Comparison of ENCODE assay signal across 37 cellular contexts in the genomic region with DNA sequence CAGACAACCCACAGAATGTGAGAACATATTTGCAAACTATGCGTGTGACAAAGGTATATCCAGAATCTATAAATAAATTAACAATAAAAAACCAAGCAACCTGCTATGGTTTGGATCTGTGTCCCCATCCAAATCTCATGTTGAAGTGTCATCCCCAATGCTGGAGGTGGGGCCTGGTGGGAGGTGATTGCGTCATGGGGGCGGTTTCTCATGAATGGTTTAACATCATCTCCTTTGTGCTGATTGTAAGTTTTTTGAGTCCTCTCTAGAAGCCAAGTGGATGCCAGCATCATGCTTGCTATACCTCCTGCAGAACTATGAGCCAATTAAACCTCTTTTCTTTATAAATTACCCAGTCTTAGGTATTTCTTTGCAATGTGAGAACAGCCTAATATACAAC.
DNase-seq lines count a peak whose midpoint lies in the region; ATAC-seq, FAIRE-seq and TF ChIP-seq lines count a peak whose summit lies in the region.
"Had no signal": no experiment of that assay in that cellular context is flagged by ENCODE, and none has a peak within 500 bp of the region (broad histone marks: within the 10 kb centered on the region; RNA-seq: fewer than 3 reads in every experiment).

No MANE protein-coding gene starts in this region.

- H3K9ac ChIP-seq in HepG2 (ENCODE audit: insufficient read depth, low read depth, low read length) = no peak overlapping the region
- no peak overlapping the region for H3K9ac ChIP-seq in IMR-90 (ENCODE audit: low read depth, low read length)
- H3K9ac ChIP-seq in K562 (ENCODE audit: insufficient read depth in 1 of 2, low read depth in 2 of 2, low read length in 2 of 2) = no peak overlapping the region
- no peak overlapping the region for H3K9ac ChIP-seq in H1 (replicated peaks in 1 of 4; ENCODE audit: extremely low read depth in 1 of 4, low read depth in 3 of 4, low read length in 3 of 4)
- H3K9ac ChIP-seq: BLaER1; BLaER1 treated with 17β-estradiol and CSF1 and Interleukin-3, amounts not matched to agents 10 nM and 100 nM had no signal

- no peak for TF ChIP-seq CTCF in HepG2 (CRISPR knock-in tag; IDR thresholded peaks at IDR 0.05)
- no peak for TF ChIP-seq CTCF in right lobe of liver (IDR thresholded peaks at IDR 0.05)
- TF ChIP-seq CTCF in IMR-90 (conservative IDR thresholded peaks at IDR 0.05; ENCODE audit: low read depth, low read length) = no peak
- no peak for TF ChIP-seq CTCF in K562 (IDR thresholded peaks at IDR 0.05 in 2 of 3, conservative IDR thresholded peaks at IDR 0.05 in 1 of 3; ENCODE audit: insufficient read depth in 2 of 3, low read depth in 1 of 3, low read length in 3 of 3)
- TF ChIP-seq CTCF in H1 (IDR thresholded peaks at IDR 0.05; ENCODE audit: control extremely low read depth in 1 of 3, insufficient read depth in 1 of 3, low read depth in 1 of 3, low read length in 3 of 3) = no peak
- no peak for TF ChIP-seq CTCF in natural killer cell (IDR thresholded peaks at IDR 0.05)

- FAIRE-seq in HepG2 (lab: Jason Lieb, UNC) = no peak
- no peak for FAIRE-seq in K562 (lab: Jason Lieb, UNC)
- no peak for FAIRE-seq in H1 (lab: Jason Lieb, UNC)
- FAIRE-seq: A204.1, A549, D721Med had no signal

- H3K4me3 ChIP-seq in HepG2 (replicated peaks in 1 of 3; ENCODE audit: insufficient read depth in 1 of 3, low read depth in 2 of 3, low read length in 3 of 3) = no peak overlapping the region
- no peak overlapping the region for H3K4me3 ChIP-seq in right lobe of liver
- H3K4me3 ChIP-seq in IMR-90 (ENCODE audit: insufficient read depth, low read depth, low read length) = no peak overlapping the region
- H3K4me3 ChIP-seq in K562 = no peak overlapping the region
- H3K4me3 ChIP-seq in H1 (ENCODE audit: extremely low read depth in 1 of 4, insufficient read depth in 2 of 4, low read depth in 3 of 4, low read length in 4 of 4) = no peak overlapping the region
- H3K4me3 ChIP-seq: A549; BLaER1; BLaER1 treated with 17β-estradiol and CSF1 and Interleukin-3, amounts not matched to agents 10 nM and 100 nM had no signal

- H4K8ac ChIP-seq in IMR-90 (ENCODE audit: low read depth in 2 of 2, low read length in 2 of 2) (no peak overlapping the region), H1 (ENCODE audit: extremely low read depth, insufficient read depth, low read length) (no peak overlapping the region)

- WGBS in HepG2 (ENCODE audit: low lambda C conversion rate) = 42% methylated on average over 3 of the region's 3 CpGs
- WGBS in right lobe of liver (ENCODE audit: insufficient coverage, low coverage, low lambda C conversion rate, missing lambda C conversion rate) = 92% methylated on average over 3 of the region's 3 CpGs
- WGBS in IMR-90 (ENCODE audit: extremely low coverage in 2 of 2, insufficient read length in 1 of 2), 2 experiments = no CpG with 5 or more reads among the region's 3 CpGs
- WGBS in K562 (ENCODE audit: insufficient coverage, low coverage, missing lambda C conversion rate) = 0% methylated on average over 3 of the region's 3 CpGs
- WGBS in H1 (ENCODE audit: extremely low coverage in 1 of 2, insufficient coverage in 1 of 2, insufficient read length in 1 of 2, insufficient replicate concordance in 2 of 2, low coverage in 1 of 2, low lambda C conversion rate in 2 of 2, missing lambda C conversion rate in 1 of 2), 2 experiments = 96% methylated on average over 3 of the region's 3 CpGs; no CpG with 5 or more reads in 1 of the 2 experiments

- no peak overlapping the region for H2BK12ac ChIP-seq in H1 (ENCODE audit: low read depth, low read length)

- H2BK15ac ChIP-seq in IMR-90 (ENCODE audit: low read depth, low read length) = no peak overlapping the region
- H2BK15ac ChIP-seq in H1 (ENCODE audit: low read length) = no peak overlapping the region

- H3K36me3 ChIP-seq in HepG2 (replicated peaks in 1 of 2; ENCODE audit: control insufficient read depth in 1 of 2, insufficient read depth in 2 of 2, low read length in 2 of 2) (no peaks in the 10 kb centered on the region), right lobe of liver (no peaks in the 10 kb centered on the region), IMR-90 (ENCODE audit: control insufficient read depth, insufficient read depth, low read length) (no peaks in the 10 kb centered on the region), K562 (ENCODE audit: control insufficient read depth, insufficient read depth, low read length) (no peaks in the 10 kb centered on the region), H1 (ENCODE audit: control insufficient read depth in 2 of 4, insufficient read depth in 4 of 4, low read length in 3 of 4) (no peaks in the 10 kb centered on the region)
- H3K36me3 ChIP-seq: BE2C; BLaER1; BLaER1 treated with 17β-estradiol and CSF1 and Interleukin-3, amounts not matched to agents 10 nM and 100 nM had no signal

- H3K36me3 Mint-ChIP-seq in natural killer cell = no peaks in the 10 kb centered on the region
- H3K36me3 Mint-ChIP-seq: CD14-positive monocyte; CD4-positive, alpha-beta memory T cell; CD4-positive, CD25-positive, alpha-beta regulatory T cell; CD8-positive, alpha-beta T cell had no signal

- no peak overlapping the region for H2AK9ac ChIP-seq in IMR-90 (replicated peaks; ENCODE audit: low read depth, low read length, poor library complexity)

- H2BK20ac ChIP-seq in IMR-90 (ENCODE audit: low read depth, low read length) (no peak overlapping the region), H1 (ENCODE audit: low read length) (no peak overlapping the region)

- DNase-seq in HepG2 (ENCODE audit: low spot score) (no peak), right lobe of liver (no peak), IMR-90 (no peak), K562 (ENCODE audit: extremely low read depth in 1 of 4, low spot score in 3 of 4) (no peak), H1 (ENCODE audit: low read depth in 1 of 2, low spot score in 2 of 2) (no peak), natural killer cell (no peak)
- DNase-seq: 8988T; ACHN; AML-193; BE2C; C1 segment of cervical spinal cord; Caco-2; Calu3; CD4-positive, alpha-beta memory T cell; CD4-positive, alpha-beta T cell; CD4-positive, CD25-positive, alpha-beta regulatory T cell; CD8-positive, alpha-beta memory T cell; CD8-positive, alpha-beta T cell; COR-L47; DMS 273 treated with DMSO at 0.1 percent for 48 hours; DMS153; DMS53; DMS79; DMS79 treated with DMSO at 0.1 percent for 48 hours; DND-41; EL had no signal

- CTCF ChIA-PET in HepG2 (lab: Yijun Ruan, JAX; ENCODE audit: low intra/inter-chr PET ratio, low total read pairs) = no interaction called here
- CTCF ChIA-PET in IMR-90 (lab: Yijun Ruan, JAX) = no interaction called here
- CTCF ChIA-PET in K562 (lab: Yijun Ruan, JAX; ENCODE audit: low intra/inter-chr PET ratio) = no interaction called here
- CTCF ChIA-PET in H1 (lab: Charles Lee; ENCODE audit: partially characterized antibody) = no interaction called here

- H3K4me3 Mint-ChIP-seq in natural killer cell = no peak overlapping the region
- H3K4me3 Mint-ChIP-seq: B cell; CD14-positive monocyte; CD4-positive, alpha-beta memory T cell; CD4-positive, alpha-beta T cell; CD4-positive, CD25-positive, alpha-beta regulatory T cell; CD8-positive, alpha-beta memory T cell; CD8-positive, alpha-beta T cell had no signal

- H3K27me3 ChIP-seq in HepG2 (ENCODE audit: control insufficient read depth in 1 of 2, insufficient read depth in 2 of 2, low read length in 2 of 2) = no peaks in the 10 kb centered on the region
- no peaks in the 10 kb centered on the region for H3K27me3 ChIP-seq in right lobe of liver
- H3K27me3 ChIP-seq in IMR-90 (ENCODE audit: control insufficient read depth, insufficient read depth, low read length) = no peaks in the 10 kb centered on the region
- no peaks in the 10 kb centered on the region for H3K27me3 ChIP-seq in K562 (ENCODE audit: control insufficient read depth in 2 of 2, insufficient read depth in 2 of 2, low read length in 2 of 2)
- no peaks in the 10 kb centered on the region for H3K27me3 ChIP-seq in H1 (replicated peaks in 1 of 4; ENCODE audit: control insufficient read depth in 3 of 4, extremely low read depth in 1 of 4, insufficient read depth in 3 of 4, low read length in 3 of 4)
- H3K27me3 ChIP-seq: BE2C; BLaER1; BLaER1 treated with 17β-estradiol and CSF1 and Interleukin-3, amounts not matched to agents 10 nM and 100 nM had no signal

- TF ChIP-seq EP300 in HepG2 (IDR thresholded peaks at IDR 0.05; ENCODE audit: low read depth in 2 of 2, low read length in 2 of 2) (no peak), HepG2 (CRISPR knock-in tag; IDR thresholded peaks at IDR 0.05; ENCODE audit: borderline replicate concordance) (no peak), K562 (IDR thresholded peaks at IDR 0.05; ENCODE audit: low read length) (no peak), H1 (IDR thresholded peaks at IDR 0.05; ENCODE audit: borderline replicate concordance in 1 of 2, low read depth in 2 of 2, low read length in 2 of 2) (no peak)

- H2BK5ac ChIP-seq in IMR-90 (ENCODE audit: low read depth, low read length, poor library complexity, severe bottlenecking) = no peak overlapping the region
- no peak overlapping the region for H2BK5ac ChIP-seq in H1 (ENCODE audit: low read depth, low read length)

- H3K4me1 ChIP-seq in HepG2 (ENCODE audit: insufficient read depth, low read length) = peaks cover 23% of the 10 kb centered on the region
- no peaks in the 10 kb centered on the region for H3K4me1 ChIP-seq in right lobe of liver
- no peaks in the 10 kb centered on the region for H3K4me1 ChIP-seq in IMR-90 (ENCODE audit: control insufficient read depth, insufficient read depth, low read length)
- H3K4me1 ChIP-seq in K562 (replicated peaks in 1 of 2; ENCODE audit: control insufficient read depth in 2 of 2, insufficient read depth in 2 of 2, low read length in 2 of 2) = no peaks in the 10 kb centered on the region
- H3K4me1 ChIP-seq in H1 (replicated peaks in 1 of 4; ENCODE audit: control insufficient read depth in 3 of 4, insufficient read depth in 4 of 4, low read length in 3 of 4) = no peaks in the 10 kb centered on the region
- H3K4me1 ChIP-seq: A549, BE2C, BLaER1, Caco-2 had no signal

- no peaks in the 10 kb centered on the region for H3K9me1 ChIP-seq in IMR-90 (ENCODE audit: insufficient read depth, low read length)
- no peaks in the 10 kb centered on the region for H3K9me1 ChIP-seq in K562 (ENCODE audit: control insufficient read depth, insufficient read depth, low read length)

- H3K4me2 ChIP-seq in HepG2 (ENCODE audit: low read depth, low read length) = no peak overlapping the region
- no peak overlapping the region for H3K4me2 ChIP-seq in IMR-90 (ENCODE audit: low read depth, low read length)
- H3K4me2 ChIP-seq in K562 (ENCODE audit: insufficient read depth, low read length) = no peak overlapping the region
- H3K4me2 ChIP-seq in H1 (ENCODE audit: insufficient read depth in 1 of 2, low read depth in 2 of 2, low read length in 2 of 2) = no peak overlapping the region
- H3K4me2 ChIP-seq: A549; BLaER1; BLaER1 treated with 17β-estradiol and CSF1 and Interleukin-3, amounts not matched to agents 10 nM and 100 nM had no signal

- ATAC-seq in HepG2 = no peak
- no peak for ATAC-seq in right lobe of liver
- no peak for ATAC-seq in IMR-90 (ENCODE audit: low read depth)
- no peak for ATAC-seq in K562
- no peak for ATAC-seq in natural killer cell
- no peak for ATAC-seq in GM19035 (IDR thresholded peaks at IDR 0.05; ENCODE audit: unreplicated experiment)
- no peak for ATAC-seq in HG02981 (IDR thresholded peaks at IDR 0.05; ENCODE audit: unreplicated experiment)
- ATAC-seq: A549; CD8-positive, alpha-beta T cell had no signal

- H2BK120ac ChIP-seq in IMR-90 (ENCODE audit: low read depth, low read length) (no peak overlapping the region), H1 (replicated peaks; ENCODE audit: low read depth, low read length) (no peak overlapping the region)

- BruUV-seq in HepG2 (replicated peaks; lab: Mats Ljungman, UMichigan) = no TSS peak
- BruUV-seq in IMR-90 (replicated peaks; lab: Mats Ljungman, UMichigan) = no TSS peak
- no TSS peak for BruUV-seq in K562 (replicated peaks; lab: Mats Ljungman, UMichigan)

- H4K5ac ChIP-seq in IMR-90 (ENCODE audit: low read depth, low read length) = no peak overlapping the region
- no peak overlapping the region for H4K5ac ChIP-seq in H1 (ENCODE audit: insufficient read length, low read depth, low read length)

- H3K14ac ChIP-seq in IMR-90 (replicated peaks; ENCODE audit: low read depth, low read length) (no peak overlapping the region), H1 (ENCODE audit: insufficient read length) (no peak overlapping the region)

- H3K9me3 ChIP-seq in HepG2 (ENCODE audit: low read length) (no peaks in the 10 kb centered on the region), right lobe of liver (no peaks in the 10 kb centered on the region), IMR-90 (ENCODE audit: control insufficient read depth, insufficient read depth, low read length) (no peaks in the 10 kb centered on the region), K562 (replicated peaks; ENCODE audit: control insufficient read depth, insufficient read depth, low read depth, low read length) (no peaks in the 10 kb centered on the region), H1 (ENCODE audit: insufficient read depth in 2 of 2, low read depth in 1 of 2, low read length in 1 of 2) (no peaks in the 10 kb centered on the region)
- H3K9me3 ChIP-seq: A549, BE2C, BLaER1, Caco-2 had no signal

- no peak overlapping the region for H3K27ac Mint-ChIP-seq in natural killer cell
- H3K27ac Mint-ChIP-seq: B cell; CD14-positive monocyte; CD4-positive, alpha-beta memory T cell; CD4-positive, alpha-beta T cell; CD4-positive, CD25-positive, alpha-beta regulatory T cell; CD8-positive, alpha-beta memory T cell; CD8-positive, alpha-beta T cell had no signal

- H3K23me2 ChIP-seq in H1 (ENCODE audit: low read depth, low read length) = no peaks in the 10 kb centered on the region

- H4K91ac ChIP-seq in IMR-90 (ENCODE audit: insufficient read depth, low read depth, low read length) (no peak overlapping the region), H1 (replicated peaks; ENCODE audit: insufficient read length, low read length) (no peak overlapping the region)

- intact Hi-C loops in HepG2 (cut with micrococcal nuclease; ENCODE audit: unreplicated experiment) (no loop called here), right lobe of liver (cut with DNase I) (no loop called here), IMR-90 (cut with micrococcal nuclease) (no loop called here), K562 (cut with micrococcal nuclease) (no loop called here), natural killer cell (cut with micrococcal nuclease) (no loop called here)

- no peak overlapping the region for H3K56ac ChIP-seq in IMR-90 (ENCODE audit: extremely low read depth, insufficient read depth, low read length)
- no peak overlapping the region for H3K56ac ChIP-seq in H1 (replicated peaks; ENCODE audit: insufficient read length, low read depth, low read length)

- H2AFZ ChIP-seq in HepG2 (ENCODE audit: low read length) (no peak overlapping the region), IMR-90 (replicated peaks; ENCODE audit: low read length, poor library complexity) (no peak overlapping the region), K562 (ENCODE audit: low read depth, low read length) (no peak overlapping the region), H1 (ENCODE audit: low read length) (no peak overlapping the region)

- H3K79me2 ChIP-seq in HepG2 (ENCODE audit: insufficient read depth, low read length) (no peaks in the 10 kb centered on the region), K562 (ENCODE audit: control insufficient read depth, insufficient read depth, low read length) (no peaks in the 10 kb centered on the region), H1 (ENCODE audit: control insufficient read depth in 1 of 2, insufficient read depth in 2 of 2, low read length in 2 of 2) (no peaks in the 10 kb centered on the region)

- no peak for TF ChIP-seq RAD21 in HepG2 (CRISPR knock-in tag; IDR thresholded peaks at IDR 0.05)
- no peak for TF ChIP-seq RAD21 in IMR-90 (IDR thresholded peaks at IDR 0.05; ENCODE audit: low read length)
- no peak for TF ChIP-seq RAD21 in K562 (CRISPR knock-in tag; conservative IDR thresholded peaks at IDR 0.05 in 1 of 2, IDR thresholded peaks at IDR 0.05 in 1 of 2)
- no peak for TF ChIP-seq RAD21 in H1 (IDR thresholded peaks at IDR 0.05 in 1 of 2, conservative IDR thresholded peaks at IDR 0.05 in 1 of 2; ENCODE audit: low read depth in 2 of 2, low read length in 2 of 2)

- H3K4ac ChIP-seq in IMR-90 (ENCODE audit: low read depth, low read length) (no peak overlapping the region), H1 (replicated peaks; ENCODE audit: insufficient read length, low read depth, low read length) (no peak overlapping the region)

- H3K79me1 ChIP-seq in IMR-90 (ENCODE audit: low read depth in 1 of 2, low read length in 2 of 2) = no peaks in the 10 kb centered on the region
- H3K79me1 ChIP-seq in H1 (ENCODE audit: low read depth, low read length) = no peaks in the 10 kb centered on the region

- POLR2A ChIA-PET in HepG2 (lab: Yijun Ruan, JAX) = no interaction called here
- POLR2A ChIA-PET in IMR-90 (lab: Charles Lee; ENCODE audit: unreplicated experiment) = no interaction called here
- POLR2A ChIA-PET in K562 (lab: Yijun Ruan, JAX) = no interaction called here
- POLR2A ChIA-PET in H1 (lab: Charles Lee; ENCODE audit: partially characterized antibody) = no interaction called here

- dilution Hi-C loops in IMR-90 (cut with HindIII; ENCODE audit: low sequenced_read_pairs, unreplicated experiment) = no loop called here

- TF ChIP-seq POLR2A in HepG2 (IDR thresholded peaks at IDR 0.05; ENCODE audit: insufficient read depth in 1 of 2, low read depth in 2 of 2, low read length in 2 of 2) (no peak), right lobe of liver (IDR thresholded peaks at IDR 0.05) (no peak), IMR-90 (IDR thresholded peaks at IDR 0.05; ENCODE audit: low read depth, low read length) (no peak), K562 (conservative IDR thresholded peaks at IDR 0.05) (no peak), H1 (IDR thresholded peaks at IDR 0.05; ENCODE audit: control extremely low read depth in 1 of 2, low read depth in 2 of 2, low read length in 2 of 2) (no peak)

- H4K20me1 ChIP-seq in HepG2 (ENCODE audit: insufficient read depth, low read length) = no peaks in the 10 kb centered on the region
- no peaks in the 10 kb centered on the region for H4K20me1 ChIP-seq in IMR-90 (ENCODE audit: insufficient read depth, low read length)
- no peaks in the 10 kb centered on the region for H4K20me1 ChIP-seq in K562 (replicated peaks; ENCODE audit: control insufficient read depth, insufficient read depth, low read length)
- H4K20me1 ChIP-seq in H1 (replicated peaks in 1 of 2; ENCODE audit: control insufficient read depth in 1 of 2, insufficient read depth in 2 of 2, low read length in 2 of 2) = no peaks in the 10 kb centered on the region
- H4K20me1 ChIP-seq: BLaER1; BLaER1 treated with 17β-estradiol and CSF1 and Interleukin-3, amounts not matched to agents 10 nM and 100 nM had no signal

- H3K27ac ChIP-seq in HepG2 (ENCODE audit: extremely low read length, insufficient read depth, low read length) (no peak overlapping the region), right lobe of liver (no peak overlapping the region), IMR-90 (ENCODE audit: insufficient read depth, low read length) (no peak overlapping the region), K562 (ENCODE audit: extremely low read depth, low read depth, low read length) (no peak overlapping the region), H1 (ENCODE audit: low read depth, low read length) (no peak overlapping the region)
- H3K27ac ChIP-seq: 22Rv1; A549; BLaER1; BLaER1 treated with 17β-estradiol and CSF1 and Interleukin-3, amounts not matched to agents 10 nM and 100 nM; C4-2B had no signal

- H3K18ac ChIP-seq in IMR-90 (ENCODE audit: low read depth, low read length) (no peak overlapping the region), H1 (ENCODE audit: extremely low read depth, low read length) (no peak overlapping the region)

- in situ Hi-C loops in HepG2 (cut with HindIII; ENCODE audit: extremely low pct_ligation_motif_present, low pct_unique_long_range_greater_than_20kb) (no loop called here), IMR-90 (cut with MboI; ENCODE audit: low sequenced_read_pairs) (no loop called here), K562 (cut with MboI) (no loop called here)

- peaks cover 0 to 8% of the 10 kb centered on the region in 2 donors for H3K4me1 Mint-ChIP-seq in natural killer cell
- H3K4me1 Mint-ChIP-seq: B cell, CD14-positive monocyte had no signal

- H2AK5ac ChIP-seq in IMR-90 (ENCODE audit: low read depth, low read length) (no peak overlapping the region), H1 (ENCODE audit: low read depth, low read length) (no peak overlapping the region)

- H3K9me3 Mint-ChIP-seq in natural killer cell = no peaks in the 10 kb centered on the region
- H3K9me3 Mint-ChIP-seq: CD4-positive, alpha-beta memory T cell had no signal

- H3K27me3 Mint-ChIP-seq in natural killer cell (ENCODE audit: low read depth in 2 of 2) = peaks cover 0 to 3% of the 10 kb centered on the region in 2 donors
- H3K27me3 Mint-ChIP-seq: B cell; CD4-positive, alpha-beta memory T cell; CD4-positive, alpha-beta T cell had no signal

- H3K23ac ChIP-seq in IMR-90 (ENCODE audit: low read depth, low read length) (no peak overlapping the region), H1 (ENCODE audit: insufficient read length) (no peak overlapping the region)

Comparison
In these comparisons a context has a peak if more than half of its experiments do, and no peak if none do; other contexts are left out.
1. Of the 241 proteins assayed by ChIP-seq in both HepG2 and K562: peak only in HepG2: CEBPB; only in K562: none; in both: none; in neither: 239; mixed calls (peak in some experiments, not most) for 1.